6 cellular contexts compared by ENCODE assay signal in genomic region chr2:110348902-110349301, GRCh38.
DNase-seq lines count a peak whose midpoint lies in the region; ATAC-seq, FAIRE-seq and TF ChIP-seq lines count a peak whose summit lies in the region.
"Not testable (repeated sequence)": the region's sequence is repeated elsewhere in the genome, so short reads cannot be mapped to it uniquely, and the experiment has no call there.

No MANE protein-coding gene starts in this region.

- not testable (repeated sequence) for H3K4me1 ChIP-seq in Panc1 (ENCODE audit: control insufficient read depth, insufficient read depth, low read length); kidney (ENCODE audit: control insufficient read depth in 1 of 2, insufficient read depth in 1 of 2, low read depth in 1 of 2, low read length in 2 of 2); lower lobe of right lung; thyroid gland

- H3K4me3 Mint-ChIP-seq in osteocyte (ENCODE audit: unreplicated experiment): not testable (repeated sequence)

- not testable (repeated sequence) for FAIRE-seq in kidney (lab: Jason Lieb, UNC)

- CTCF ChIA-PET in Panc1 (lab: Charles Lee): not testable (repeated sequence)

- intact Hi-C loops in Panc1 (cut with micrococcal nuclease; ENCODE audit: unreplicated experiment); kidney (cut with DNase I); lower lobe of right lung (cut with DNase I); thyroid gland (cut with DNase I): not testable (repeated sequence)

- not testable (repeated sequence) for TF ChIP-seq POLR2A in thyroid gland (IDR thresholded peaks at IDR 0.05)

- POLR2A ChIA-PET in Panc1 (lab: Charles Lee): not testable (repeated sequence)

- not testable (repeated sequence) for TF ChIP-seq CTCF in Panc1 (IDR thresholded peaks at IDR 0.05); kidney (IDR thresholded peaks at IDR 0.05; ENCODE audit: borderline replicate concordance, extremely low read depth, insufficient read depth); lower lobe of right lung (IDR thresholded peaks at IDR 0.05); osteocyte (IDR thresholded peaks at IDR 0.05); thyroid gland (IDR thresholded peaks at IDR 0.05)

- no CpG with 5 or more reads among the region's 12 CpGs for WGBS in thyroid gland, 2 donors

- H3K36me3 Mint-ChIP-seq in osteocyte (ENCODE audit: unreplicated experiment): not testable (repeated sequence)

- H3K27me3 ChIP-seq in Panc1 (ENCODE audit: control insufficient read depth, insufficient read depth, low read length); lower lobe of right lung (ENCODE audit: low read depth); thyroid gland: not testable (repeated sequence)

- H3K27me3 Mint-ChIP-seq in osteocyte (ENCODE audit: unreplicated experiment): not testable (repeated sequence)

- not testable (repeated sequence) for H3K9me3 ChIP-seq in Panc1 (ENCODE audit: control insufficient read depth, insufficient read depth, low read depth, low read length); kidney (ENCODE audit: control insufficient read depth in 1 of 2, low read length in 2 of 2); lower lobe of right lung; thyroid gland

- not testable (repeated sequence) for DNase-seq in Panc1 (ENCODE audit: low read depth, low spot score); lower lobe of right lung
- DNase-seq in kidney (peak; percentile 74), osteocyte (ENCODE audit: extremely low spot score, unreplicated experiment) (peak; percentile 54), thyroid gland (peak; percentile 3 to 18)

- not testable (repeated sequence) for H3K9me3 Mint-ChIP-seq in osteocyte (ENCODE audit: unreplicated experiment)

- H3K27ac Mint-ChIP-seq in osteocyte (ENCODE audit: unreplicated experiment): not testable (repeated sequence)

- not testable (repeated sequence) for H3K4me3 ChIP-seq in Panc1 (ENCODE audit: low read depth in 2 of 2, low read length in 2 of 2); kidney (ENCODE audit: low read length in 2 of 2); lower lobe of right lung; thyroid gland (replicated peaks in 1 of 3)

- not testable (repeated sequence) for H3K9ac ChIP-seq in kidney (ENCODE audit: low read length in 2 of 2)

- in situ Hi-C loops in Panc1 (cut with HindIII; ENCODE audit: low pct_unique_long_range_greater_than_20kb, low sequenced_read_pairs): not testable (repeated sequence)

- BruUV-seq in Panc1 (replicated peaks; lab: Mats Ljungman, UMichigan): not testable (repeated sequence)

- H3K4me1 Mint-ChIP-seq in osteocyte (ENCODE audit: unreplicated experiment): not testable (repeated sequence)

- H3K36me3 ChIP-seq in Panc1 (ENCODE audit: control insufficient read depth, insufficient read depth, low read length); kidney (ENCODE audit: control insufficient read depth in 1 of 2, insufficient read depth in 2 of 2, low read length in 2 of 2); lower lobe of right lung; thyroid gland: not testable (repeated sequence)

- H3K27ac ChIP-seq in Panc1 (ENCODE audit: low read length); kidney (ENCODE audit: low read depth in 2 of 2, low read length in 2 of 2); lower lobe of right lung; thyroid gland: not testable (repeated sequence)

- peak; percentile 22; the same call in 1 of the 2 replicates for ATAC-seq in Panc1
- ATAC-seq in esophagus mucosa: peak; percentile 30
- peak; percentile 11 to 34 for ATAC-seq in lower lobe of right lung
